11 cellular contexts compared by ENCODE assay signal in genomic region chr15:63054985-63055384, GRCh38. TPM values are rescaled to one million over a fixed set of nuclear protein-coding genes. Genes with fewer than 3 reads are reported as not detected.
DNase-seq lines count a peak whose midpoint lies in the region; ATAC-seq and TF ChIP-seq lines count a peak whose summit lies in the region.
"Had no signal": no experiment of that assay in that cellular context is flagged by ENCODE, and none has a peak within 500 bp of the region (broad histone marks: within the 10 kb centered on the region; RNA-seq: fewer than 3 reads in every experiment).

No MANE protein-coding gene starts in this region.

- no peak for ATAC-seq in GM21515 (IDR thresholded peaks at IDR 0.05; ENCODE audit: unreplicated experiment)
- no peak for ATAC-seq in stimulated activated naive CD8-positive, alpha-beta T cell treated with anti-CD3 and anti-CD28 coated beads, Interleukin-15, Interleukin-2, amounts not matched to agents 100 U/mL and 50 U/mL, for 24 hours
- no peak for ATAC-seq in HG03039 (IDR thresholded peaks at IDR 0.05; ENCODE audit: unreplicated experiment)

- CTCF ChIA-PET in HEK293T (lab: Yijun Ruan, JAX), result no interaction called here

- no peak for TF ChIP-seq CTCF in progenitor cell of endocrine pancreas (IDR thresholded peaks at IDR 0.05; ENCODE audit: unreplicated experiment)

- H3K4me1 Mint-ChIP-seq in progenitor cell of endocrine pancreas (ENCODE audit: low read depth), result peaks cover 47% of the 10 kb centered on the region

- H3K36me3 Mint-ChIP-seq in progenitor cell of endocrine pancreas (ENCODE audit: insufficient read depth), result peaks cover 14% of the 10 kb centered on the region

- H3K27ac Mint-ChIP-seq in progenitor cell of endocrine pancreas, result peak overlapping the region; percentile 94

- DNase-seq in HEK293T (ENCODE audit: extremely low spot score), result no peak
- peak; percentile 47 for DNase-seq in OCI-M1 (lab: John Stamatoyannopoulos, UW)
- peak; percentile 64 for DNase-seq in glomerular visceral epithelial cell (ENCODE audit: extremely low spot score)
- no peak for DNase-seq in progenitor cell of endocrine pancreas (ENCODE audit: low spot score, unreplicated experiment)
- DNase-seq in HPDE6-E6E7 (ENCODE audit: extremely low spot score), result no peak
- DNase-seq in stimulated activated naive CD8-positive, alpha-beta T cell treated with anti-CD3 and anti-CD28 coated beads, Interleukin-15, Interleukin-2, amounts not matched to agents 100 U/mL and 50 U/mL, for 24 hours, result no peak
- DNase-seq: activated CD4-positive, CD25-positive, alpha-beta regulatory T cell; activated effector memory CD4-positive, alpha-beta T cell treated with Interleukin-2 at 50 U/mL for 16 hours; Karpas-422 had no signal

- no peaks in the 10 kb centered on the region for H3K27me3 Mint-ChIP-seq in progenitor cell of endocrine pancreas

- POLR2A ChIA-PET in HEK293T (lab: Yijun Ruan, JAX), result no interaction called here

- H3K4me3 Mint-ChIP-seq in progenitor cell of endocrine pancreas (ENCODE audit: low read depth), result no peak overlapping the region

- H3K9me3 Mint-ChIP-seq in progenitor cell of endocrine pancreas (ENCODE audit: low read depth), result no peaks in the 10 kb centered on the region

TF ChIP-seq in HEK293T, 16 proteins besides CTCF, POLR2A, EP300 and RAD21:
- TF ChIP-seq FOXA1 (IDR thresholded peaks at IDR 0.05) (no peak), L3MBTL2 (conservative IDR thresholded peaks at IDR 0.05) (no peak), ELF4 (IDR thresholded peaks at IDR 0.05) (no peak), PKNOX1 (IDR thresholded peaks at IDR 0.05) (peak; percentile 89), CTBP1 (IDR thresholded peaks at IDR 0.05; ENCODE audit: borderline replicate concordance) (peak; percentile 63; the same call in 1 of the 2 replicates)

RNA-seq across cellular contexts. Expression of gene TPM1, which starts 12.4 kb away (rescaled TPM):
- 284 and 300 TPM in 2 replicates for total RNA-seq in progenitor cell of endocrine pancreas

Comparison
In these comparisons a context has a peak if more than half of its experiments do, and no peak if none do; other contexts are left out.
1. DNase-seq: peak in OCI-M1 (single experiment) and glomerular visceral epithelial cell (single experiment); none in HEK293T (single experiment), progenitor cell of endocrine pancreas (single experiment), HPDE6-E6E7 (single experiment) and stimulated activated naive CD8-positive, alpha-beta T cell treated with anti-CD3 and anti-CD28 coated beads, Interleukin-15, Interleukin-2, amounts not matched to agents 100 U/mL and 50 U/mL, for 24 hours (single experiment).